Comparison of ENCODE assay signal across 1 cellular context in genomic region chr2:183068561-183068960, GRCh38.
TF ChIP-seq lines count a peak whose summit lies in the region.

No MANE protein-coding gene starts in this region.

TF ChIP-seq in IMR-90, 13 proteins besides CTCF, POLR2A, EP300 and RAD21:
- TF ChIP-seq ELK1 (IDR thresholded peaks at IDR 0.05; ENCODE audit: borderline replicate concordance, low read depth, low read length) = no peak
